Comparison of ENCODE assay signal across 34 cellular contexts in genomic region chr6:57248311-57248895, GRCh38. TPM values are rescaled to one million over a fixed set of nuclear protein-coding genes. Genes with fewer than 3 reads are reported as not detected.
DNase-seq lines count a peak whose midpoint lies in the region; ATAC-seq and TF ChIP-seq lines count a peak whose summit lies in the region.
"Had no signal": no experiment of that assay in that cellular context is flagged by ENCODE, and none has a peak within 500 bp of the region (broad histone marks: within the 10 kb centered on the region; RNA-seq: fewer than 3 reads in every experiment).

No MANE protein-coding gene starts in this region.

- no peaks in the 10 kb centered on the region for H3K9me3 ChIP-seq in HCT116 (ENCODE audit: control insufficient read depth in 1 of 2, insufficient read depth in 1 of 2, low read depth in 1 of 2, low read length in 2 of 2)
- H3K9me3 ChIP-seq: A549, left lung, pancreas, Peyer's patch, suprapubic skin, upper lobe of right lung had no signal

- no peaks in the 10 kb centered on the region for H3K27me3 ChIP-seq in HCT116 (ENCODE audit: insufficient read depth, low read length)
- H3K27me3 ChIP-seq: left lung, neural progenitor cell, pancreas, Peyer's patch, suprapubic skin, upper lobe of right lung had no signal

- peak; percentile 3 for DNase-seq in NCI-H2171 treated with DMSO at 0.1 percent for 48 hours (lab: John Stamatoyannopoulos, UW)
- DNase-seq in NCI-H2171 (lab: John Stamatoyannopoulos, UW): no peak
- no peak for DNase-seq in HCT116 (ENCODE audit: low read depth, low spot score)
- peak; percentile 56 for DNase-seq in RPMI7951 (ENCODE audit: low read depth)
- DNase-seq in iPS DF 19.7 (ENCODE audit: low read depth, low spot score): peak; percentile 30
- no peak for DNase-seq in activated CD8-positive, alpha-beta memory T cell treated with anti-CD3 and anti-CD28 coated beads, Interleukin-2, amount 50 U/mL, for 4 hours
- no peak for DNase-seq in COLO829 (ENCODE audit: low spot score)
- DNase-seq: activated CD4-positive, CD25-positive, alpha-beta regulatory T cell; activated naive CD4-positive, alpha-beta T cell treated with anti-CD3 and anti-CD28 coated beads for 36 hours; activated T-cell treated with anti-CD3 and anti-CD28 coated beads, Interleukin-2, amount 50 U/mL, for 72 hours; CD8-positive, alpha-beta T cell; central memory CD4-positive, alpha-beta T cell; cortex of kidney; effector memory CD4-positive, alpha-beta T cell; erythroblast; GDM1; H9; left lung; mesenchymal stem cell; NCI-H1105; NCI-H187; pancreas; Peyer's patch; retina; SIG-M5; small intestine; stimulated activated naive CD4-positive, alpha-beta T cell treated with Interleukin-2 at 50 U/mL for 16 hours; SW 1271; T-helper 9 cell; upper lobe of right lung had no signal

- no peak for TF ChIP-seq RAD21 in HCT116 (IDR thresholded peaks at IDR 0.05; ENCODE audit: low read depth)

- no peaks in the 10 kb centered on the region for H3K9me2 ChIP-seq in HCT116 (ENCODE audit: insufficient read depth)

- H2AFZ ChIP-seq in HCT116 (ENCODE audit: low read depth, low read length, poor library complexity, severe bottlenecking): no peak overlapping the region
- H2AFZ ChIP-seq: neural progenitor cell had no signal

- CTCF ChIA-PET in HCT116 (lab: Charles Lee): no interaction called here

- H3K27ac ChIP-seq in HCT116 (ENCODE audit: low read depth, low read length): no peak overlapping the region
- H3K27ac ChIP-seq: A549, left lung, neural progenitor cell, pancreas, Peyer's patch, suprapubic skin, upper lobe of right lung had no signal

- no peak overlapping the region for H3K9ac ChIP-seq in HCT116 (ENCODE audit: low read length)
- H3K9ac ChIP-seq: neural progenitor cell had no signal

- no peaks in the 10 kb centered on the region for H3K36me3 ChIP-seq in HCT116 (ENCODE audit: control insufficient read depth in 1 of 2, insufficient read depth in 2 of 2, low read length in 2 of 2)
- H3K36me3 ChIP-seq: left lung, neural progenitor cell, pancreas, Peyer's patch, suprapubic skin, upper lobe of right lung had no signal

- no peaks in the 10 kb centered on the region for H3K4me1 ChIP-seq in HCT116 (ENCODE audit: control insufficient read depth in 1 of 2, insufficient read depth in 2 of 2, low read length in 2 of 2)
- H3K4me1 ChIP-seq: left lung, pancreas, suprapubic skin, upper lobe of right lung had no signal

- intact Hi-C loops in HCT116 (cut with micrococcal nuclease): no loop called here

- TF ChIP-seq CTCF in HCT116 (IDR thresholded peaks at IDR 0.05 in 2 of 3, conservative IDR thresholded peaks at IDR 0.05 in 1 of 3; ENCODE audit: borderline replicate concordance in 1 of 3, insufficient read depth in 1 of 3, low read depth in 2 of 3, low read length in 2 of 3): no peak

- no peak overlapping the region for H3K4me2 ChIP-seq in HCT116 (ENCODE audit: low read length)
- H3K4me2 ChIP-seq: A549, neural progenitor cell had no signal

- POLR2A ChIA-PET in HCT116 (lab: Charles Lee): no interaction called here

- RAD21 ChIA-PET in HCT116 (lab: Charles Lee; ENCODE audit: low non-redundant PET in 1 of 2, low total read pairs in 2 of 2, uncharacterized antibody in 2 of 2, unreplicated experiment in 2 of 2): no interaction called here

- no peak overlapping the region for H3K4me3 ChIP-seq in HCT116 (replicated peaks in 1 of 2; ENCODE audit: low read depth in 1 of 2, low read length in 2 of 2)
- H3K4me3 ChIP-seq: A549, left lung, neural progenitor cell, pancreas, Peyer's patch, suprapubic skin, upper lobe of right lung had no signal

- no peaks in the 10 kb centered on the region for H3K79me2 ChIP-seq in HCT116 (ENCODE audit: insufficient read depth, low read length)

- no peak for TF ChIP-seq POLR2A in HCT116 (IDR thresholded peaks at IDR 0.05; ENCODE audit: borderline replicate concordance, extremely low read depth, insufficient read depth, insufficient read length)

- H4K20me1 ChIP-seq in HCT116 (ENCODE audit: insufficient read depth): no peaks in the 10 kb centered on the region

- BruUV-seq in HCT116 (replicated peaks; lab: Mats Ljungman, UMichigan): no TSS peak

- ATAC-seq in HCT116: 0 out of 2 replicates have a peak, but pooled peaks have one; percentile 46
- no peak for ATAC-seq in HG03342 (IDR thresholded peaks at IDR 0.05; ENCODE audit: unreplicated experiment)
- ATAC-seq: A549; activated T-cell treated with anti-CD3 and anti-CD28 coated beads, Interleukin-2, amount 50 U/mL, for 72 hours; CD8-positive, alpha-beta T cell; left lung; pancreas; upper lobe of right lung had no signal

TF ChIP-seq in HCT116, 20 proteins besides CTCF, POLR2A, EP300 and RAD21:
- TF ChIP-seq FOSL1 (IDR thresholded peaks at IDR 0.05; ENCODE audit: low read depth) (no peak), CBX3 (IDR thresholded peaks at IDR 0.05; ENCODE audit: low read depth) (no peak), JUND (IDR thresholded peaks at IDR 0.05) (no peak), SRF (IDR thresholded peaks at IDR 0.05; ENCODE audit: low read depth) (no peak), ZFX (IDR thresholded peaks at IDR 0.05) (no peak), YY1 (IDR thresholded peaks at IDR 0.05; ENCODE audit: extremely low read depth, insufficient replicate concordance, low read depth, low read length) (no peak), EZH2phosphoT487 (IDR thresholded peaks at IDR 0.05; ENCODE audit: borderline replicate concordance) (no peak), EGR1 (IDR thresholded peaks at IDR 0.05; ENCODE audit: low read depth) (no peak), POLR2AphosphoS5 (IDR thresholded peaks at IDR 0.05; ENCODE audit: low read depth, low read length) (no peak)

RNA-seq across cellular contexts. Expression of gene RAB23, which starts 26.3 kb away (rescaled TPM):
- 11.7 TPM for total RNA-seq in HCT116 (2021; ENCODE audit: unreplicated experiment)
- polyA plus RNA-seq in HCT116 (2012): 3.0 and 4.2 TPM in 2 replicates
- total RNA-seq in RPMI7951 (2014; rRNA removed; shearing (Covaris generic)): 42.8 and 51.2 TPM in 2 replicates

Comparison
In these comparisons a context has a peak if more than half of its experiments do, and no peak if none do; other contexts are left out.
1. DNase-seq: peak in NCI-H2171 treated with DMSO at 0.1 percent for 48 hours (single experiment), RPMI7951 (single experiment) and iPS DF 19.7 (single experiment); none in NCI-H2171 (single experiment), HCT116 (single experiment), activated CD8-positive, alpha-beta memory T cell treated with anti-CD3 and anti-CD28 coated beads, Interleukin-2, amount 50 U/mL, for 4 hours (single experiment) and COLO829 (single experiment).